Comparison of ENCODE assay signal across 8 cellular contexts in genomic region chr6:161618816-161619454, GRCh38.
DNase-seq lines count a peak whose midpoint lies in the region; ATAC-seq lines count a peak whose summit lies in the region.

No MANE protein-coding gene starts in this region.

- peaks cover 0 to 2% (median 0%) of the 10 kb centered on the region in 6 donors for H3K9me3 Mint-ChIP-seq in immature natural killer cell

- no peak overlapping the region for H3K27ac Mint-ChIP-seq in immature natural killer cell

- no peaks in the 10 kb centered on the region for H3K36me3 Mint-ChIP-seq in immature natural killer cell

- no peak for ATAC-seq in GM18520 (IDR thresholded peaks at IDR 0.05; ENCODE audit: unreplicated experiment)
- no peak for ATAC-seq in HG02938 (IDR thresholded peaks at IDR 0.05; ENCODE audit: unreplicated experiment)

- H3K4me1 Mint-ChIP-seq in immature natural killer cell: no peaks in the 10 kb centered on the region

- peak; percentile 82 for DNase-seq in ELF-1 (ENCODE audit: low read depth, low spot score)
- peak; percentile 52 for DNase-seq in NCI-H460 (ENCODE audit: extremely low read depth, low read depth)
- peak in 53 of 61 donors; percentile 4 to 91 (median 56) for DNase-seq in caudate nucleus (lab: John Stamatoyannopoulos, UW)
- DNase-seq in mucosa of gallbladder (ENCODE audit: low spot score): peak; percentile 13
- no peak for DNase-seq in immature natural killer cell
- DNase-seq in effector CD8-positive, alpha-beta T cell (lab: John Stamatoyannopoulos, UW): no peak

- peaks cover 2 to 3% (median 3%) of the 10 kb centered on the region in 3 donors for H3K27me3 Mint-ChIP-seq in immature natural killer cell (ENCODE audit: low read depth in 3 of 3)

- no peak overlapping the region for H3K27ac ChIP-seq in caudate nucleus (ENCODE audit: low read depth, low read length)

- H3K4me3 Mint-ChIP-seq in immature natural killer cell: no peak overlapping the region

Comparison
In these comparisons a context has a peak if more than half of its experiments do, and no peak if none do; other contexts are left out.
1. DNase-seq: peak in ELF-1 (single experiment), NCI-H460 (single experiment), caudate nucleus (53 of 61) and mucosa of gallbladder (single experiment); none in immature natural killer cell (0 of 3) and effector CD8-positive, alpha-beta T cell (single experiment).